Comparison of ENCODE assay signal across 1 cellular context in genomic region chr10:73964743-73965142, GRCh38.
TF ChIP-seq lines count a peak whose summit lies in the region.

No MANE protein-coding gene starts in this region.

TF ChIP-seq in HCT116, 20 proteins besides CTCF, POLR2A, EP300 and RAD21:
- TF ChIP-seq JUND (IDR thresholded peaks at IDR 0.05): no peak
- no peak for TF ChIP-seq EGR1 (IDR thresholded peaks at IDR 0.05; ENCODE audit: low read depth)
- TF ChIP-seq SRF (IDR thresholded peaks at IDR 0.05; ENCODE audit: low read depth): no peak
- no peak for TF ChIP-seq ZBTB33 (IDR thresholded peaks at IDR 0.05; ENCODE audit: extremely low read depth, insufficient replicate concordance, low read length)
- TF ChIP-seq CEBPB (IDR thresholded peaks at IDR 0.05; ENCODE audit: low read depth): no peak
